1 cellular context compared by ENCODE assay signal in the genomic region with DNA sequence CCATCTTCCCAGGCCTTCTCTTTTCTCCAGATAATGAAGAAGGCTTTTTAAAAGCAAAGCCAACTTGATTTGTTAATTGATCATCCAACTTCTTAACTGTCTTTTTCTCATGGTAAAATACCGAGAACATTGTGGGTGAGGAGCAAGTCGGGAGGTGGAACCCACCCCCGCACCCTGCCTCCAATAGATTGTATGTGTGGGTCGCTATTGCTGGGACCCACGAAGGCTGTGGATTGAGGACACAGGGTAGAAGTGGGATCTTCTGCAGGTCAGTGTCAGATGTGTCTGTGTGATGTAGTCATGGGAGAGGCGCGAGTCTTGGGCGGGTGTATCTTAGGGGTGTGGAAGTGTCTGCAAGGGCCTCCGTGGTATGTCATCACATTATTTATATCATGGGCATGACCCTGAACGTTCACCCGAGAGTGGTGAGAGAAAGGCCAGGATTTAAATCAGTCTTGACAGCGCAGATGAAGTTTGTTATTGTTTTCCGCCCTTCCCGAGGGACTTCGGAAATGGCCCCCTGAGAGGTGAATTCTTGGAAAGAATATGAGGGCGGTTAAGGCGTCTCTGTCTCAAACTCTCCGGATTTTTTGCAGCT.
TF ChIP-seq lines count a peak whose summit lies in the region.

No MANE protein-coding gene starts in this region.

TF ChIP-seq in GM23338, 12 proteins besides CTCF, POLR2A, EP300 and RAD21 (continued from another document):
- TF ChIP-seq ZNF462 (CRISPR knock-in tag; IDR thresholded peaks at IDR 0.05), result no peak
- TF ChIP-seq ZNF114 (CRISPR knock-in tag; IDR thresholded peaks at IDR 0.05), result no peak
- TF ChIP-seq ETS1 (IDR thresholded peaks at IDR 0.05), result no peak
- no peak for TF ChIP-seq JUNB (IDR thresholded peaks at IDR 0.05; ENCODE audit: unreplicated experiment)
- TF ChIP-seq, protein P1, sequence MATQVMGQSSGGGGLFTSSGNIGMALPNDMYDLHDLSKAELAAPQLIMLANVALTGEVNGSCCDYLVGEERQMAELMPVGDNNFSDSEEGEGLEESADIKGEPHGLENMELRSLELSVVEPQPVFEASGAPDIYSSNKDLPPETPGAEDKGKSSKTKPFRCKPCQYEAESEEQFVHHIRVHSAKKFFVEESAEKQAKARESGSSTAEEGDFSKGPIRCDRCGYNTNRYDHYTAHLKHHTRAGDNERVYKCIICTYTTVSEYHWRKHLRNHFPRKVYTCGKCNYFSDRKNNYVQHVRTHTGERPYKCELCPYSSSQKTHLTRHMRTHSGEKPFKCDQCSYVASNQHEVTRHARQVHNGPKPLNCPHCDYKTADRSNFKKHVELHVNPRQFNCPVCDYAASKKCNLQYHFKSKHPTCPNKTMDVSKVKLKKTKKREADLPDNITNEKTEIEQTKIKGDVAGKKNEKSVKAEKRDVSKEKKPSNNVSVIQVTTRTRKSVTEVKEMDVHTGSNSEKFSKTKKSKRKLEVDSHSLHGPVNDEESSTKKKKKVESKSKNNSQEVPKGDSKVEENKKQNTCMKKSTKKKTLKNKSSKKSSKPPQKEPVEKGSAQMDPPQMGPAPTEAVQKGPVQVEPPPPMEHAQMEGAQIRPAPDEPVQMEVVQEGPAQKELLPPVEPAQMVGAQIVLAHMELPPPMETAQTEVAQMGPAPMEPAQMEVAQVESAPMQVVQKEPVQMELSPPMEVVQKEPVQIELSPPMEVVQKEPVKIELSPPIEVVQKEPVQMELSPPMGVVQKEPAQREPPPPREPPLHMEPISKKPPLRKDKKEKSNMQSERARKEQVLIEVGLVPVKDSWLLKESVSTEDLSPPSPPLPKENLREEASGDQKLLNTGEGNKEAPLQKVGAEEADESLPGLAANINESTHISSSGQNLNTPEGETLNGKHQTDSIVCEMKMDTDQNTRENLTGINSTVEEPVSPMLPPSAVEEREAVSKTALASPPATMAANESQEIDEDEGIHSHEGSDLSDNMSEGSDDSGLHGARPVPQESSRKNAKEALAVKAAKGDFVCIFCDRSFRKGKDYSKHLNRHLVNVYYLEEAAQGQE (IDR thresholded peaks at IDR 0.05; ENCODE audit: unreplicated experiment), result no peak
- no peak for TF ChIP-seq CREB1 (CRISPR knock-in tag; IDR thresholded peaks at IDR 0.05; ENCODE audit: low read depth)
